Comparison of ENCODE assay signal across 8 cellular contexts in the genomic region with DNA sequence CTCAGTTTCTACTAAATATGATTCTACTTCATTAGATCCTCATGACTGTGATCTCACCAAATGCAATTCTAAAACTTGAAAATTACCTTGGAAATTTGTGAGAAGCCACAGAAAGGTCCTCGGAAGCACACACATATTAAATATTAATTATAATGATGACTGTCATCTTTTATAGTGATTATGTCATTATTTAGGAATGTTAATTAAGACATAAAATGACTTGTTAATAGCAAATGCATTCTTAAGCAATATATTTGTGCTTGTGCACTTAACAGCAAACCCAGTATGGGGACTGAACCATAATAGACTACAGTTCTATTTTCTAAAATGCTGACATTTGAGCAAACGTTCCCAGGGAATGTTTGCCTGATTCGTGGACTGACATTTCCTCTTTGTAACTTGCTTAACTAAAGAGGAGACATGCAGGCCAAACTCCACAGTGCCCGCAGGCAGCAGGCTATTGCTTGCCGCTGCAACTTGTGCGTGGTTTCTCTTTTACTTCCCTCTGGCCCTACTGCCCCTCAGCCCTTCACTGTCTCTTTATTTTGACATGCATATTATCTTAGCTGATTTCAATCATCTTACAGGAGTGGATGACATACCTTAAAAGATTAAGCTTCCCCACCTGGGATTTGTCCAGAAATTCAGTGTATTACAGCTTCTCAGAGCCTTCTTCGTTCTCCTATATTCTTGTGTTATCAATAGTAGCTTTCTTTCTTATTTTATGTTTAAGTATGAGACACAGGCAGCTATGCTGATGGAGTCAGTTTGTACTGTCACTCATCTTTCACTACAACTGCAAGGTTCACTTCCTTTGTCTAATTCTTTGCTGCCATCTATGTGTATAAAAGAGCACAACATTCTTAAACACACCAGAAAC.
DNase-seq lines count a peak whose midpoint lies in the region; ATAC-seq and TF ChIP-seq lines count a peak whose summit lies in the region.

No MANE protein-coding gene starts in this region.

- TF ChIP-seq CTCF in DOHH2 (IDR thresholded peaks at IDR 0.05; ENCODE audit: low read depth, low read length, poor library complexity, severe bottlenecking), result peak; percentile 60
- TF ChIP-seq CTCF in mesothelial cell of epicardium (IDR thresholded peaks at IDR 0.05; ENCODE audit: unreplicated experiment), result peak; percentile 45

- no peaks in the 10 kb centered on the region for H4K20me1 ChIP-seq in DOHH2 (ENCODE audit: control insufficient read depth, insufficient read depth, low read depth, low read length)

- H3K36me3 ChIP-seq in DOHH2 (ENCODE audit: control insufficient read depth, low read length), result no peaks in the 10 kb centered on the region

- DNase-seq in HT1080 (ENCODE audit: low read depth) (peak; percentile 56), RKO (ENCODE audit: low spot score) (peak; percentile 81), mesothelial cell of epicardium (ENCODE audit: low spot score in 2 of 2, unreplicated experiment in 2 of 2) (no peak)
- DNase-seq in effector memory CD8-positive, alpha-beta T cell, result no peak
- no peak for DNase-seq in activated effector memory CD4-positive, alpha-beta T cell treated with Interleukin-2 at 50 U/mL for 16 hours
- DNase-seq in activated CD8-positive, alpha-beta memory T cell treated with anti-CD3 and anti-CD28 coated beads, Interleukin-2, amount 50 U/mL, for 4 hours, result no peak

- no peak overlapping the region for H3K4me3 ChIP-seq in DOHH2 (ENCODE audit: low read length)

- no peaks in the 10 kb centered on the region for H3K36me3 Mint-ChIP-seq in effector memory CD8-positive, alpha-beta T cell (ENCODE audit: insufficient read depth)
- no peaks in the 10 kb centered on the region for H3K36me3 Mint-ChIP-seq in mesothelial cell of epicardium

- H3K79me2 ChIP-seq in DOHH2 (ENCODE audit: control insufficient read depth, low read length), result no peaks in the 10 kb centered on the region

- no peaks in the 10 kb centered on the region for H3K27me3 ChIP-seq in DOHH2 (ENCODE audit: control insufficient read depth, low read length)

- no peaks in the 10 kb centered on the region for H3K9me2 ChIP-seq in DOHH2 (replicated peaks; ENCODE audit: control insufficient read depth, low read length)

- H3K27me3 Mint-ChIP-seq in effector memory CD8-positive, alpha-beta T cell, result no peaks in the 10 kb centered on the region
- no peaks in the 10 kb centered on the region for H3K27me3 Mint-ChIP-seq in mesothelial cell of epicardium (ENCODE audit: low read depth)

- H3K4me3 Mint-ChIP-seq in effector memory CD8-positive, alpha-beta T cell, result no peak overlapping the region
- no peak overlapping the region for H3K4me3 Mint-ChIP-seq in mesothelial cell of epicardium

- no peak overlapping the region for H3K4me2 ChIP-seq in DOHH2 (ENCODE audit: low read length)

- H3K27ac ChIP-seq in DOHH2 (ENCODE audit: low read depth, low read length), result no peak overlapping the region

- no peaks in the 10 kb centered on the region for H3K4me1 ChIP-seq in DOHH2 (ENCODE audit: control insufficient read depth, low read length)

- H3K9me3 ChIP-seq in DOHH2 (ENCODE audit: control insufficient read depth, insufficient read depth, low read length), result no peaks in the 10 kb centered on the region

- ATAC-seq in effector memory CD8-positive, alpha-beta T cell (replicated peaks), result peak; percentile 37
- ATAC-seq in GM19395 (IDR thresholded peaks at IDR 0.05; ENCODE audit: unreplicated experiment), result no peak

- H3K4me1 Mint-ChIP-seq in effector memory CD8-positive, alpha-beta T cell (ENCODE audit: low read depth in 2 of 2), result no peaks in the 10 kb centered on the region
- peaks cover 27% of the 10 kb centered on the region for H3K4me1 Mint-ChIP-seq in mesothelial cell of epicardium

- H3K9me3 Mint-ChIP-seq in effector memory CD8-positive, alpha-beta T cell, result no peaks in the 10 kb centered on the region
- no peaks in the 10 kb centered on the region for H3K9me3 Mint-ChIP-seq in mesothelial cell of epicardium

- 0 out of 2 replicates have a peak, but pooled peaks cover 2% of the 10 kb centered on the region for H3F3A ChIP-seq in DOHH2 (ENCODE audit: control insufficient read depth, insufficient read depth)

- H3K27ac Mint-ChIP-seq in effector memory CD8-positive, alpha-beta T cell, result no peak overlapping the region
- peak overlapping the region; percentile 66 for H3K27ac Mint-ChIP-seq in mesothelial cell of epicardium

Comparison
In these comparisons a context has a peak if more than half of its experiments do, and no peak if none do; other contexts are left out.
1. DNase-seq: peak in HT1080 (single experiment) and RKO (single experiment); none in effector memory CD8-positive, alpha-beta T cell (0 of 3), mesothelial cell of epicardium (0 of 2), activated effector memory CD4-positive, alpha-beta T cell treated with Interleukin-2 at 50 U/mL for 16 hours (single experiment) and activated CD8-positive, alpha-beta memory T cell treated with anti-CD3 and anti-CD28 coated beads, Interleukin-2, amount 50 U/mL, for 4 hours (single experiment).